24 cellular contexts compared by ENCODE assay signal in the genomic region with DNA sequence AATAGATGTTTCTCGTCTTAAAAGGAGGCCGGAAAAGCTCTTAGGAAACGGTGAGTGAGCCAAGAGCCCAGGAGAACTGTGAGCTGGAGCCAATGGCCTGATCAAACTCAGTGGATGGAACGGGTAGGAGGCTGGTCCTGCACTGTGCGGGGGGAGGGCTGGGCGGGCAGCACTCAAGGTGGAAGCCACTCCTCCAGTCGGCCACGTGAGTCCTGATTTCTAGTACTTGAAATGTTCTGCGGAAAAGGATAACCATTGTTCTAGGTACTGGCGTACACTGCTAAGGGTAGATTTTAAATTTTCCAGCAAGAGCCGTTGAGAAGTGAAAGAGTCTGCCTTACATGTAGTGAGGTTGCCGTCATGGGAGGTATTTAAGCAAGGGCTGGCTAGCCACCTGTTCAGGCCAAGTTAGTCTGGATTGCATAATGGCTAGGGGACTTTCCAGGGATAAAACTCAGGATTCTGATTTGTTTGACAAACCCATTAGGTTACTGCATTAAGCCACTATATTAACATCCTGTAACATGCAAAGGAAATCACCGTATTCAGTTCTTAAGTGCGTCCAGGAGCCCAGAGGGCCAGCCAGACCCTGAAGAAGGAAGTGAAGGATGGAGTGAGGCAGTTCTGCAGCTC. TPM values are rescaled to one million over a fixed set of nuclear protein-coding genes. Genes with fewer than 3 reads are reported as not detected.
A peak's percentile ranks its signal among the peaks of the same experiment; 100 is the strongest.
DNase-seq lines count a peak whose midpoint lies in the region; ATAC-seq and TF ChIP-seq lines count a peak whose summit lies in the region.
"Had no signal": no experiment of that assay in that cellular context is flagged by ENCODE, and none has a peak within 500 bp of the region (broad histone marks: within the 10 kb centered on the region; RNA-seq: fewer than 3 reads in every experiment).

No MANE protein-coding gene starts in this region.

- H3K27ac Mint-ChIP-seq in MCF 10A (ENCODE audit: low read depth, unreplicated experiment), result no peak overlapping the region
- H3K27ac Mint-ChIP-seq: activated CD4-positive, alpha-beta T cell treated with anti-CD3 and anti-CD28 coated beads for 36 hours; activated T-helper 1 cell treated with anti-CD3 and anti-CD28 coated beads, Interleukin-12 subunit alpha, Interleukin-12 subunit beta, Interleukin-2, Interleukin-4 antibody, amounts not matched to agents 30 ng/mL and 10 ng/mL and 1 ng/mL, durations not matched to agents 14 hours and 24 hours and 36 hours; memory B cell; neural progenitor cell; stimulated activated naive CD8-positive, alpha-beta T cell treated with anti-CD3 and anti-CD28 coated beads, Interleukin-15, Interleukin-2, amounts not matched to agents 100 ng/mL and 50 ng/mL, for 24 hours had no signal

- POLR2A ChIA-PET in MCF 10A (lab: Yijun Ruan, JAX), result interaction anchor here (1.0 to 2.2 kb wide), 2 partner anchors 12 to 47 kb away, joined by 3 to 9 read pairs; no protein-coding TSS in a partner anchor

- no peaks in the 10 kb centered on the region for H3K9me3 Mint-ChIP-seq in MCF 10A (ENCODE audit: unreplicated experiment)
- H3K9me3 Mint-ChIP-seq: activated T-helper 1 cell treated with anti-CD3 and anti-CD28 coated beads, Interleukin-12 subunit alpha, Interleukin-12 subunit beta, Interleukin-2, Interleukin-4 antibody, amounts not matched to agents 30 ng/mL and 10 ng/mL and 1 ng/mL, durations not matched to agents 14 hours and 24 hours and 36 hours; memory B cell; neural progenitor cell; stimulated activated naive CD8-positive, alpha-beta T cell treated with anti-CD3 and anti-CD28 coated beads, Interleukin-15, Interleukin-2, amounts not matched to agents 100 ng/mL and 50 ng/mL, for 24 hours had no signal

- CTCF ChIA-PET in MCF 10A (lab: Yijun Ruan, JAX), result interaction anchor here (0.6 kb wide), 2 partner anchors 29 to 812 kb away, joined by 3 to 4 read pairs; no protein-coding TSS in a partner anchor

- no peak overlapping the region for H4K91ac ChIP-seq in mesenchymal stem cell (ENCODE audit: low read length)

- DNase-seq in right cardiac atrium (no peak), left ventricle myocardium inferior (no peak), MCF 10A (ENCODE audit: unreplicated experiment) (peak; percentile 14), mesenchymal stem cell (peak; percentile 21)
- DNase-seq: ACHN; activated CD4-positive, alpha-beta T cell treated with anti-CD3 and anti-CD28 coated beads for 36 hours; activated naive CD4-positive, alpha-beta T cell treated with anti-CD3 and anti-CD28 coated beads, Interleukin-2, amount 50 U/mL, for 16 hours; amygdala; BE2C; Calu3; DND-41; KG1; NCI-H1436 treated with DMSO at 0.1 percent for 48 hours; NCI-H446; Right ventricle myocardium superior had no signal

- no peak overlapping the region for H3K18ac ChIP-seq in mesenchymal stem cell (ENCODE audit: low read depth in 1 of 2, low read length in 2 of 2)

- peak; percentile 23 to 59 for ATAC-seq in right cardiac atrium
- no peak for ATAC-seq in HG02610 (IDR thresholded peaks at IDR 0.05; ENCODE audit: unreplicated experiment)
- no peak for ATAC-seq in GM19324 (IDR thresholded peaks at IDR 0.05; ENCODE audit: low FRiP score, unreplicated experiment)
- no peak for ATAC-seq in GM18907 (IDR thresholded peaks at IDR 0.05; ENCODE audit: unreplicated experiment)
- ATAC-seq: activated CD4-positive, alpha-beta T cell treated with anti-CD3 and anti-CD28 coated beads for 36 hours had no signal

- WGBS in right cardiac atrium, result 73% methylated on average over 14 of the region's 14 CpGs
- 80% methylated on average over 14 of the region's 14 CpGs for WGBS in mesenchymal stem cell

- no peak overlapping the region for H3K4me3 Mint-ChIP-seq in MCF 10A (ENCODE audit: unreplicated experiment)
- H3K4me3 Mint-ChIP-seq: activated CD4-positive, alpha-beta T cell treated with anti-CD3 and anti-CD28 coated beads for 36 hours; activated T-helper 1 cell treated with anti-CD3 and anti-CD28 coated beads, Interleukin-12 subunit alpha, Interleukin-12 subunit beta, Interleukin-2, Interleukin-4 antibody, amounts not matched to agents 30 ng/mL and 10 ng/mL and 1 ng/mL, durations not matched to agents 14 hours and 24 hours and 36 hours; memory B cell; neural progenitor cell; stimulated activated naive CD8-positive, alpha-beta T cell treated with anti-CD3 and anti-CD28 coated beads, Interleukin-15, Interleukin-2, amounts not matched to agents 100 ng/mL and 50 ng/mL, for 24 hours had no signal

- H3K27me3 Mint-ChIP-seq in MCF 10A (ENCODE audit: insufficient read depth, unreplicated experiment), result peaks cover 25% of the 10 kb centered on the region

- no peak overlapping the region for H3K14ac ChIP-seq in mesenchymal stem cell (ENCODE audit: low read length in 2 of 2)

- H3K9ac ChIP-seq in mesenchymal stem cell (ENCODE audit: low read length), result no peak overlapping the region
- H3K9ac ChIP-seq: neural progenitor cell had no signal

- H3K4me1 ChIP-seq in right cardiac atrium (ENCODE audit: control insufficient read depth, insufficient read depth, low read length) (no peaks in the 10 kb centered on the region), left ventricle myocardium inferior (no peaks in the 10 kb centered on the region), mesenchymal stem cell (ENCODE audit: control insufficient read depth, insufficient read depth, low read depth, low read length) (peaks cover 15% of the 10 kb centered on the region)
- H3K4me1 ChIP-seq: BE2C, prostate gland had no signal

- H3K9me3 ChIP-seq in right cardiac atrium (ENCODE audit: control insufficient read depth, low read length), result no peaks in the 10 kb centered on the region
- H3K9me3 ChIP-seq in left ventricle myocardium inferior (replicated peaks), result no peaks in the 10 kb centered on the region
- H3K9me3 ChIP-seq in mesenchymal stem cell (ENCODE audit: control insufficient read depth, low read length), result no peaks in the 10 kb centered on the region
- H3K9me3 ChIP-seq: BE2C, prostate gland had no signal

- peaks cover 19% of the 10 kb centered on the region for H3K4me1 Mint-ChIP-seq in MCF 10A (ENCODE audit: insufficient read depth, unreplicated experiment)

- no peak overlapping the region for H3K4ac ChIP-seq in mesenchymal stem cell (ENCODE audit: low read depth in 1 of 2, low read length in 2 of 2)

- no peak overlapping the region for H3K4me3 ChIP-seq in right cardiac atrium (ENCODE audit: low read length)
- H3K4me3 ChIP-seq in left ventricle myocardium inferior, result no peak overlapping the region
- H3K4me3 ChIP-seq in mesenchymal stem cell (ENCODE audit: insufficient read depth in 1 of 2, low read depth in 1 of 2, low read length in 2 of 2), result no peak overlapping the region
- H3K4me3 ChIP-seq: neural progenitor cell, prostate gland had no signal

- H3K27ac ChIP-seq in right cardiac atrium (ENCODE audit: low read length) (no peak overlapping the region), left ventricle myocardium inferior (replicated peaks) (no peak overlapping the region), mesenchymal stem cell (ENCODE audit: low read length, poor library complexity, severe bottlenecking) (no peak overlapping the region)
- H3K27ac ChIP-seq: epithelial cell of prostate, neural progenitor cell, prostate gland had no signal

- no peak overlapping the region for H2AFZ ChIP-seq in mesenchymal stem cell (ENCODE audit: low read depth, low read length)
- H2AFZ ChIP-seq: neural progenitor cell had no signal

- no peak overlapping the region for H3K4me2 ChIP-seq in mesenchymal stem cell (ENCODE audit: low read length, poor library complexity, severe bottlenecking)
- H3K4me2 ChIP-seq: neural progenitor cell had no signal

- no peak overlapping the region for H2BK12ac ChIP-seq in mesenchymal stem cell (ENCODE audit: low read length in 2 of 2)

- H2BK120ac ChIP-seq in mesenchymal stem cell (ENCODE audit: low read depth, low read length), result no peak overlapping the region

- no peak overlapping the region for H3K23ac ChIP-seq in mesenchymal stem cell (ENCODE audit: low read length in 2 of 2)

- no peak overlapping the region for H2BK15ac ChIP-seq in mesenchymal stem cell (ENCODE audit: low read depth, poor library complexity, severe bottlenecking)

- no peaks in the 10 kb centered on the region for H3K79me1 ChIP-seq in mesenchymal stem cell (replicated peaks; ENCODE audit: low read length, poor library complexity, severe bottlenecking)

- intact Hi-C loops in right cardiac atrium (cut with DNase I) (no loop called here), left ventricle myocardium inferior (cut with micrococcal nuclease) (no loop called here), MCF 10A (cut with micrococcal nuclease) (loop anchor here (10.0 kb wide), 1 partner anchor 75 kb away; no protein-coding TSS in a partner anchor)

- no peak overlapping the region for H2BK5ac ChIP-seq in mesenchymal stem cell (ENCODE audit: low read depth, low read length, poor library complexity, severe bottlenecking)

- H4K8ac ChIP-seq in mesenchymal stem cell (ENCODE audit: low read length), result no peak overlapping the region

- H3K36me3 Mint-ChIP-seq in MCF 10A (ENCODE audit: insufficient read depth, unreplicated experiment), result peaks cover 5% of the 10 kb centered on the region
- H3K36me3 Mint-ChIP-seq: memory B cell, neural progenitor cell had no signal

- H2AK5ac ChIP-seq in mesenchymal stem cell (ENCODE audit: low read length, severe bottlenecking), result no peak overlapping the region

- H3K27me3 ChIP-seq in right cardiac atrium (ENCODE audit: control insufficient read depth, insufficient read depth) (no peaks in the 10 kb centered on the region), left ventricle myocardium inferior (ENCODE audit: low read depth) (peaks cover 53% of the 10 kb centered on the region), mesenchymal stem cell (ENCODE audit: control insufficient read depth in 1 of 2, insufficient read depth in 1 of 2, low read length in 2 of 2) (peaks cover 12 to 84% of the 10 kb centered on the region in 2 experiments)
- H3K27me3 ChIP-seq: BE2C, neural progenitor cell had no signal

- H3K36me3 ChIP-seq in left ventricle myocardium inferior, result no peaks in the 10 kb centered on the region
- no peaks in the 10 kb centered on the region for H3K36me3 ChIP-seq in mesenchymal stem cell (ENCODE audit: control insufficient read depth in 1 of 2, insufficient read depth in 2 of 2, low read depth in 1 of 2, low read length in 2 of 2)
- H3K36me3 ChIP-seq: BE2C, neural progenitor cell, prostate gland had no signal

- no TSS peak for BruUV-seq in MCF 10A (replicated peaks; lab: Mats Ljungman, UMichigan)

- TF ChIP-seq CTCF in left ventricle myocardium inferior (IDR thresholded peaks at IDR 0.05; ENCODE audit: borderline replicate concordance) (no peak), MCF 10A (IDR thresholded peaks at IDR 0.05; ENCODE audit: unreplicated experiment) (no peak)

RNA-seq across cellular contexts. Expression of a gene that starts 51.3 kb away (rescaled TPM):
- 10 to 100 TPM; 35.2 to 47.9 (median 39.8) TPM for total RNA-seq in right cardiac atrium
- 17.3 TPM for polyA plus RNA-seq in right cardiac atrium
- total RNA-seq in left ventricle myocardium inferior, result 41.7 TPM
- total RNA-seq in MCF 10A (2022), result 321 and 341 TPM in 2 replicates
- polyA plus RNA-seq in mesenchymal stem cell (2013, experiment 1 of 2), result 32.1 TPM
- 33.0 TPM for polyA plus RNA-seq in mesenchymal stem cell (2013, experiment 2 of 2)

Comparison
In these comparisons a context has a peak if more than half of its experiments do, and no peak if none do; other contexts are left out.
1. ATAC-seq: peak in right cardiac atrium (2 of 2); none in HG02610 (single experiment), GM19324 (single experiment) and GM18907 (single experiment).
2. DNase-seq: peak in MCF 10A (single experiment) and mesenchymal stem cell (single experiment); none in right cardiac atrium (0 of 3) and left ventricle myocardium inferior (single experiment).